Comparison of ENCODE assay signal across 8 cellular contexts in the genomic region with DNA sequence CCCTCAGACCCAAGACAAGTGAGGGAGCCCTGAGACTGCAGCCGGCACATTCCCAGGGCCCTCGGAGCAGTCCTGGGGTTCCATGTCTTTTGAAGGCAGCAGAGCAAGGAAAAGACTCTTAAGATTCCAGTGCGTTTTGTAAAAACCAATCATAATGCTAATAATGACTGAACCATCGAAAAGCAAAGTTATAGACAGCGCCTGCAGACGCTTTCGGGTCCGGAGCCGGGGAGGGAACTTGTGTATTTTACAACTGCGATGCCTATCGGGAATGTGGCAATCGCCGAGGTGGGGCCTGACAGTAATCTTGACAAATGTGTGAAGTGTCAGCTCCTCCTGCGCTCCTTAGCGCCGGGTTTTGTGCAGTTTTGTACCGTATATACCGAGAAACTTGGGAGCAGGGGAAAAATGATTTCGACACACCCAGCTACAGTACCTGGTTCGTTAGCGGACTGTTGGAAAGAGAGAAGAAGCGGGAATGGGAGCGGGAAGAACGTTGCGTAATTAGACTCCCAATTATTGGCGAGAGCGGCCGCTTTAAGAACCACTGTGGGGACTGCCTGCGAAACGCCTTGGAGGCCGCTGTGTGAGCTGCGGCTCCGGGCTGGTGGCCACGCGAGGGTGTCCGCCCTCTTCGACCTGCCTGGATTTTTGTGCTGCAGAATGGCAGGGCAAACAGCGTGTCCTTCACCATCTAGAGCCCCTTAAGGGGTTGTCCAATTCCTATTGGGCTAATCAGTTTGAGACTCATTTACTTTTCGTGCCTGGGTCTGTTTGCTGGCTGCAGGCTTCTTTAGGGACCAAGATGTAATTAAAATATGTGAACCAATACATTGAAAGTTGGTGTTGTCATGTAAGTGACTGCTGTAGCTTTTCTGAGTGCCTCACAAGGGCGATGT. TPM values are rescaled to one million over a fixed set of nuclear protein-coding genes. Genes with fewer than 3 reads are reported as not detected.
DNase-seq lines count a peak whose midpoint lies in the region; ATAC-seq and TF ChIP-seq lines count a peak whose summit lies in the region.

No MANE protein-coding gene starts in this region.

- ATAC-seq in right lobe of liver (peak; percentile 14 to 47 (median 28)), GM18907 (IDR thresholded peaks at IDR 0.05; ENCODE audit: unreplicated experiment) (no peak)

- H3K4me3 ChIP-seq in duodenal mucosa (ENCODE audit: low read depth in 1 of 2, low read length in 2 of 2) (peak overlapping the region; percentile 86 to 89), right lobe of liver (peak overlapping the region; percentile 79 to 97 (median 91))

- H3K4me1 ChIP-seq in duodenal mucosa (ENCODE audit: control insufficient read depth in 1 of 2, insufficient read depth in 2 of 2, low read length in 2 of 2) (peaks cover 44% of the 10 kb centered on the region in 2 donors), right lobe of liver (peaks cover 0 to 33% (median 15%) of the 10 kb centered on the region in 4 donors)

- intact Hi-C loops in right lobe of liver (cut with DNase I), result no loop called here

- WGBS in right lobe of liver (ENCODE audit: insufficient coverage, low coverage, low lambda C conversion rate, missing lambda C conversion rate), result 5% methylated on average over 31 of the region's 40 CpGs

- peak overlapping the region; percentile 78 to 86 for H3K9ac ChIP-seq in duodenal mucosa (ENCODE audit: low read depth in 1 of 2, low read length in 2 of 2)

- TF ChIP-seq CTCF in right lobe of liver (IDR thresholded peaks at IDR 0.05), result peak in 1 of 4 donors; percentile 25

- TF ChIP-seq POLR2A in right lobe of liver (IDR thresholded peaks at IDR 0.05), result peak; percentile 71

- H3K27me3 ChIP-seq in duodenal mucosa (ENCODE audit: control insufficient read depth in 1 of 2, insufficient read depth in 2 of 2, low read length in 2 of 2) (no peaks in the 10 kb centered on the region), right lobe of liver (no peaks in the 10 kb centered on the region)

- H3K27ac ChIP-seq in duodenal mucosa (ENCODE audit: low read depth, low read length), result peak overlapping the region; percentile 94
- peak overlapping the region; percentile 84 to 99 (median 96) for H3K27ac ChIP-seq in right lobe of liver
- peak overlapping the region; percentile 64 for H3K27ac ChIP-seq in substantia nigra (ENCODE audit: low read depth, low read length, poor library complexity, severe bottlenecking)

- H3K9me3 ChIP-seq in duodenal mucosa (ENCODE audit: control insufficient read depth in 1 of 2, low read length in 2 of 2) (no peaks in the 10 kb centered on the region), right lobe of liver (no peaks in the 10 kb centered on the region)

- DNase-seq in stimulated activated CD4-positive, alpha-beta T cell treated with anti-CD3 and anti-CD28 coated beads, Interleukin-2, amount 100 ng/mL, for 24 hours, result peak; percentile 22 to 24
- no peak for DNase-seq in stimulated activated CD4-positive, alpha-beta T cell treated with anti-CD3 and anti-CD28 coated beads, Interleukin-12 subunit alpha, Interleukin-12 subunit beta, amount 100 ng/mL, for 4 hours
- DNase-seq in SIG-M5 (lab: John Stamatoyannopoulos, UW), result peak; percentile 34
- peak; percentile 74 to 87 (median 85) for DNase-seq in right lobe of liver
- DNase-seq in substantia nigra (lab: John Stamatoyannopoulos, UW), result peak in 29 of 49 donors; percentile 8 to 64 (median 35)
- DNase-seq in NCI-H2196 treated with DMSO at 0.1 percent for 48 hours (lab: John Stamatoyannopoulos, UW; ENCODE audit: unreplicated experiment), result no peak

- no peaks in the 10 kb centered on the region for H3K36me3 ChIP-seq in duodenal mucosa (ENCODE audit: control insufficient read depth in 1 of 2, insufficient read depth in 2 of 2, low read length in 2 of 2)
- no peaks in the 10 kb centered on the region for H3K36me3 ChIP-seq in right lobe of liver

RNA-seq across cellular contexts. Expression of a gene that starts 2.4 kb away (rescaled TPM):
- total RNA-seq in right lobe of liver, result 100 to 1,000 TPM; 101 to 232 (median 170) TPM

Comparison
In these comparisons a context has a peak if more than half of its experiments do, and no peak if none do; other contexts are left out.
1. DNase-seq: peak in stimulated activated CD4-positive, alpha-beta T cell treated with anti-CD3 and anti-CD28 coated beads, Interleukin-2, amount 100 ng/mL, for 24 hours (2 of 2), SIG-M5 (single experiment), right lobe of liver (3 of 3) and substantia nigra (29 of 49); none in stimulated activated CD4-positive, alpha-beta T cell treated with anti-CD3 and anti-CD28 coated beads, Interleukin-12 subunit alpha, Interleukin-12 subunit beta, amount 100 ng/mL, for 4 hours (single experiment) and NCI-H2196 treated with DMSO at 0.1 percent for 48 hours (single experiment).
2. Peak in every context shown above with its lines, with median percentiles within 50 percentile points of each other: H3K27ac ChIP-seq.